Comparison of ENCODE assay signal across 25 cellular contexts in genomic region chr5:180287404-180287803, GRCh38.
"Had no signal": no experiment of that assay in that cellular context is flagged by ENCODE, and none has a peak within 500 bp of the region (broad histone marks: within the 10 kb centered on the region; RNA-seq: fewer than 3 reads in every experiment).

No MANE protein-coding gene starts in this region.

- H3K27ac ChIP-seq: hepatocyte, left ventricle myocardium inferior, ovary, psoas muscle, right atrium auricular region, tibial artery, WERI-Rb-1 had no signal

- H3K9me3 Mint-ChIP-seq: activated CD8-positive, alpha-beta T cell treated with anti-CD3 and anti-CD28 coated beads for 36 hours; activated naive CD8-positive, alpha-beta T cell treated with anti-CD3 and anti-CD28 coated beads, Interleukin-2, amount 50 U/mL, for 24 hours; immature natural killer cell; mesothelial cell of epicardium; natural killer cell; stimulated activated naive CD8-positive, alpha-beta T cell treated with anti-CD3 and anti-CD28 coated beads, Interleukin-15, Interleukin-2, amounts not matched to agents 100 ng/mL and 50 ng/mL, for 24 hours had no signal

- H3K27me3 Mint-ChIP-seq: activated CD4-positive, alpha-beta T cell treated with anti-CD3 and anti-CD28 coated beads, Interleukin-2, amount 10 ng/mL, durations not matched to agents 7 days and 5 days; activated CD8-positive, alpha-beta T cell treated with anti-CD3 and anti-CD28 coated beads for 36 hours; activated naive CD8-positive, alpha-beta T cell treated with anti-CD3 and anti-CD28 coated beads, Interleukin-2, amount 50 U/mL, for 24 hours; stimulated activated naive CD8-positive, alpha-beta T cell treated with anti-CD3 and anti-CD28 coated beads, Interleukin-15, Interleukin-2, amounts not matched to agents 100 ng/mL and 50 ng/mL, for 24 hours had no signal

- H3K4me3 Mint-ChIP-seq: activated CD4-positive, alpha-beta T cell treated with anti-CD3 and anti-CD28 coated beads, Interleukin-2, amount 10 ng/mL, durations not matched to agents 7 days and 5 days; activated CD8-positive, alpha-beta T cell treated with anti-CD3 and anti-CD28 coated beads for 36 hours; activated naive CD8-positive, alpha-beta T cell treated with anti-CD3 and anti-CD28 coated beads, Interleukin-2, amount 50 U/mL, for 24 hours; activated T-helper 1 cell treated with anti-CD3 and anti-CD28 coated beads, Interleukin-12 subunit alpha, Interleukin-12 subunit beta, Interleukin-2, Interleukin-4 antibody, amounts not matched to agents 30 ng/mL and 10 ng/mL and 1 ng/mL, durations not matched to agents 14 hours and 24 hours and 36 hours; immature natural killer cell; mesothelial cell of epicardium; natural killer cell; stimulated activated naive CD8-positive, alpha-beta T cell treated with anti-CD3 and anti-CD28 coated beads, Interleukin-15, Interleukin-2, amounts not matched to agents 100 ng/mL and 50 ng/mL, for 24 hours had no signal

- H3K9me3 ChIP-seq: left ventricle myocardium inferior, ovary, psoas muscle, right atrium auricular region, tibial artery had no signal

- H3K4me3 ChIP-seq: hepatocyte, left ventricle myocardium inferior, ovary, psoas muscle, right atrium auricular region, tibial artery had no signal

- H3K36me3 Mint-ChIP-seq: natural killer cell had no signal

- H3K27me3 ChIP-seq: hepatocyte, ovary, right atrium auricular region, tibial artery had no signal

- H3K36me3 ChIP-seq: ovary, right atrium auricular region, WERI-Rb-1 had no signal

- H3K27ac Mint-ChIP-seq: activated CD4-positive, alpha-beta T cell treated with anti-CD3 and anti-CD28 coated beads, Interleukin-2, amount 10 ng/mL, durations not matched to agents 7 days and 5 days; activated CD8-positive, alpha-beta T cell treated with anti-CD3 and anti-CD28 coated beads for 36 hours; activated naive CD8-positive, alpha-beta T cell treated with anti-CD3 and anti-CD28 coated beads, Interleukin-2, amount 50 U/mL, for 24 hours; activated T-helper 1 cell treated with anti-CD3 and anti-CD28 coated beads, Interleukin-12 subunit alpha, Interleukin-12 subunit beta, Interleukin-2, Interleukin-4 antibody, amounts not matched to agents 30 ng/mL and 10 ng/mL and 1 ng/mL, durations not matched to agents 14 hours and 24 hours and 36 hours; immature natural killer cell; mesothelial cell of epicardium; natural killer cell; stimulated activated naive CD8-positive, alpha-beta T cell treated with anti-CD3 and anti-CD28 coated beads, Interleukin-15, Interleukin-2, amounts not matched to agents 100 ng/mL and 50 ng/mL, for 24 hours had no signal

- DNase-seq: activated CD4-positive, alpha-beta T cell treated with anti-CD3 and anti-CD28 coated beads, Interleukin-2, amount 10 ng/mL, durations not matched to agents 7 days and 5 days; activated CD4-positive, CD25-positive, alpha-beta regulatory T cell treated with anti-CD3 and anti-CD28 coated beads, Interleukin-2, amount 50 U/mL, for 72 hours; activated CD8-positive, alpha-beta T cell treated with anti-CD3 and anti-CD28 coated beads for 36 hours; activated gamma-delta T cell; activated naive CD4-positive, alpha-beta T cell treated with anti-CD3 and anti-CD28 coated beads, Interleukin-2, amount 50 U/mL, for 16 hours; activated naive CD8-positive, alpha-beta T cell treated with anti-CD3 and anti-CD28 coated beads, Interleukin-2, amount 50 U/mL, for 24 hours; central memory CD4-positive, alpha-beta T cell; effector memory CD4-positive, alpha-beta T cell; glutamatergic neuron; immature natural killer cell; left ventricle myocardium inferior; natural killer cell; ovary; psoas muscle; stimulated activated CD4-positive, alpha-beta T cell treated with anti-CD3 and anti-CD28 coated beads, Interleukin-12 subunit alpha, Interleukin-12 subunit beta, amount 100 ng/mL, for 4 hours; stimulated activated CD4-positive, alpha-beta T cell treated with anti-CD3 and anti-CD28 coated beads, Interleukin-4, amount 100 ng/mL, for 4 hours; substantia nigra; tibial artery; WERI-Rb-1 had no signal

- ATAC-seq: activated CD8-positive, alpha-beta T cell treated with anti-CD3 and anti-CD28 coated beads for 36 hours; activated naive CD8-positive, alpha-beta T cell treated with anti-CD3 and anti-CD28 coated beads, Interleukin-2, amount 50 U/mL, for 24 hours; esophagus mucosa; natural killer cell; psoas muscle had no signal
